Comparison of ENCODE assay signal across 35 cellular contexts in genomic region chr1:33418811-33419210, GRCh38.
"Had no signal": no experiment of that assay in that cellular context is flagged by ENCODE, and none has a peak within 500 bp of the region (broad histone marks: within the 10 kb centered on the region; RNA-seq: fewer than 3 reads in every experiment).

No MANE protein-coding gene starts in this region.

- H3K9ac ChIP-seq: KMS-11 had no signal

- H3K27me3 ChIP-seq: MG63 had no signal

- H3K27ac ChIP-seq: KMS-11 had no signal

- H3K36me3 ChIP-seq: MG63 had no signal

- H3K4me2 ChIP-seq: KMS-11 had no signal

- DNase-seq: Karpas-422, Kasumi-1, KBM-7, KG1, MG63, MM.1S, MV-4-11, NCI-H1048, NCI-H1092, NCI-H1092 treated with DMSO at 0.1 percent for 48 hours, NCI-H1105, NCI-H1105 treated with DMSO at 0.1 percent for 48 hours, NCI-H1417, NCI-H1417 treated with DMSO at 0.1 percent for 48 hours, NCI-H1436, NCI-H1436 treated with DMSO at 0.1 percent for 48 hours, NCI-H146, NCI-H1694, NCI-H1694 treated with DMSO at 0.1 percent for 48 hours, NCI-H187, NCI-H187 treated with DMSO at 0.1 percent for 48 hours, NCI-H1930, NCI-H2029, NCI-H2029 treated with DMSO at 0.1 percent for 48 hours, NCI-H2081, NCI-H2081 treated with DMSO at 0.1 percent for 48 hours, NCI-H2107, NCI-H2171, NCI-H2171 treated with DMSO at 0.1 percent for 48 hours, NCI-H2227 treated with DMSO at 0.1 percent for 48 hours, NCI-H226, NCI-H345, NCI-H446, NCI-H446 treated with DMSO at 0.1 percent for 48 hours had no signal

- H3K4me3 ChIP-seq: MG63 had no signal
